ENCODE assay signal across 7 cellular contexts in genomic region chr16:26721290-26721689, GRCh38.
"Had no signal": no experiment of that assay in that cellular context is flagged by ENCODE, and none has a peak within 500 bp of the region (broad histone marks: within the 10 kb centered on the region; RNA-seq: fewer than 3 reads in every experiment).

No MANE protein-coding gene starts in this region.

- FAIRE-seq: H1, H54, HTR-8/SVneo had no signal

- ATAC-seq: GM23338 had no signal

- H3K4me3 ChIP-seq: GM23338 had no signal

- H3K4me2 ChIP-seq: GM23338 had no signal

- DNase-seq: H9, HCEC 1CT, KBM-7 had no signal

- H2AFZ ChIP-seq: GM23338 had no signal
